In the genomic region with DNA sequence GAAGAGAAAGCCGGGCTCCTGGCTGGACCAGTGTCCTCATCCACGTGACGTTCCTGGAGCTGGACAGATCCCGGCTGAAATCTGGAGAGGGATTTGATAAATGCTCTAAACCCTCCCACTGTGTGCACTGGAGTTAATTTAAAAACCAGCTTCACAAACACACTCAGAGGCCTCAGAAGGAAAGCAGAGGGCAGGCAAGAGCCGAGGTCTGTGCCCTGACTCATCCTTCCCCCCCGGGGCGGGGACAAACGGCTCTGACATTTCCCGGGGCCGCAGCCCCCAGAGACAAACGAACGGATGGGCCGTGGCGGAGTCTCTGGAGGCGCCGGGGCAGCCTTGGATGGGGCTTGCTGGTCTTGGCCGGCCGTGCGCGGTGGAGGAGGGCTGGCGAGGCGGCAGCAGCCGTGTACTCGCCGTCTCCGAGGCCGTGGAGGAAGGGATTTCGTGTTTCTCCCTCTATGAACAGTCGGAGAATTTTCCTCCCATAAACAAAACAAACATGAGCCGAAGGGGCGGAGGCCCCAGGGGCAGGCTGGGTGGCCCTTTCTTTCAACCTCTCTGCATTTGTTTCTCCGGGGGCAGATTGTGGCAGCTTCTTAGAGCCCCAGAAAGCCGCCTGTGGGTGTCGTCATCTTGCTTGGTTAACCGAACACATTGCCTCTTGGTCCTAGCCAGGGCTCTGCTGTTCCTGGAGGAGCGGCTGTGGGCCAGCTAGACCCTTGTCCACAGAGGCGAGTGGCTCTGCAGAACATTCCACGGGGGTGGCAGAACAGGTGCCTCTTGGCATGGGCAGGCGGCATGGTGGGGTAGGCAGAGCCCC, we compare ENCODE assay signal across 8 cellular contexts.
DNase-seq lines count a peak whose midpoint lies in the region; ATAC-seq, FAIRE-seq and TF ChIP-seq lines count a peak whose summit lies in the region.

No MANE protein-coding gene starts in this region.

- H3K27ac Mint-ChIP-seq in endodermal cell (peak overlapping the region; percentile 44), mesothelial cell of epicardium (no peak overlapping the region)

- TF ChIP-seq CTCF in endodermal cell (conservative IDR thresholded peaks at IDR 0.05) (peak; percentile 56), mesothelial cell of epicardium (IDR thresholded peaks at IDR 0.05; ENCODE audit: unreplicated experiment) (no peak)

- peak; percentile 28 for FAIRE-seq in HTR-8/SVneo (lab: Jason Lieb, UNC)

- ATAC-seq in GM18873 (IDR thresholded peaks at IDR 0.05; ENCODE audit: low FRiP score, unreplicated experiment): no peak

- H3K36me3 Mint-ChIP-seq in endodermal cell (ENCODE audit: low read depth) (peaks cover 13% of the 10 kb centered on the region), mesothelial cell of epicardium (no peaks in the 10 kb centered on the region)

- H3K27ac ChIP-seq in endodermal cell (ENCODE audit: low read depth, low read length): no peak overlapping the region

- H3K27me3 Mint-ChIP-seq in endodermal cell (ENCODE audit: insufficient read depth): peaks cover 3% of the 10 kb centered on the region
- peaks cover 23% of the 10 kb centered on the region for H3K27me3 Mint-ChIP-seq in mesothelial cell of epicardium (ENCODE audit: low read depth)

- peaks cover 14% of the 10 kb centered on the region for H3K4me1 ChIP-seq in endodermal cell (ENCODE audit: control insufficient read depth, insufficient read depth, low read length)

- H3K9me3 Mint-ChIP-seq in endodermal cell (peaks cover 6% of the 10 kb centered on the region), mesothelial cell of epicardium (peaks cover 4% of the 10 kb centered on the region)

- WGBS in endodermal cell (ENCODE audit: insufficient coverage in 1 of 2, insufficient read length in 1 of 2), 2 experiments: 23 to 35% methylated on average over 22 to 39 of the region's 39 CpGs

- peak; percentile 74 for DNase-seq in HTR-8/SVneo (ENCODE audit: insufficient read length, low spot score)
- peak; percentile 8 for DNase-seq in activated CD4-positive, alpha-beta T cell treated with anti-CD3 and anti-CD28 coated beads, Interleukin-2, amount 50 U/mL, for 1 hour
- DNase-seq in endodermal cell: peak; percentile 97
- peak in 1 of 2 experiments; percentile 57 for DNase-seq in mesothelial cell of epicardium (ENCODE audit: low spot score in 2 of 2, unreplicated experiment in 2 of 2)
- peak; percentile 77 for DNase-seq in stimulated activated CD8-positive, alpha-beta memory T cell treated with anti-CD3 and anti-CD28 coated beads, Interleukin-4, amount 100 ng/mL, for 48 hours
- no peak for DNase-seq in NCI-H1092 (lab: John Stamatoyannopoulos, UW)
- DNase-seq in NCI-H1092 treated with DMSO at 0.1 percent for 48 hours (lab: John Stamatoyannopoulos, UW): no peak

- H3K9ac ChIP-seq in endodermal cell (ENCODE audit: extremely low read depth, low read length, poor library complexity, severe bottlenecking): no peak overlapping the region

- H3K4me1 Mint-ChIP-seq in endodermal cell: peaks cover 24% of the 10 kb centered on the region
- peaks cover 13% of the 10 kb centered on the region for H3K4me1 Mint-ChIP-seq in mesothelial cell of epicardium

- H3K9me3 ChIP-seq in endodermal cell (ENCODE audit: control insufficient read depth, low read length): no peaks in the 10 kb centered on the region

- H3K4me3 Mint-ChIP-seq in endodermal cell (peak overlapping the region; percentile 32), mesothelial cell of epicardium (peak overlapping the region; percentile 31)

- H3K4me3 ChIP-seq in endodermal cell (ENCODE audit: low read length): no peak overlapping the region

- no peaks in the 10 kb centered on the region for H3K36me3 ChIP-seq in endodermal cell (ENCODE audit: control insufficient read depth, insufficient read depth, low read length)

- no peaks in the 10 kb centered on the region for H3K27me3 ChIP-seq in endodermal cell (ENCODE audit: control insufficient read depth, insufficient read depth, low read length, poor library complexity, severe bottlenecking)

Comparison
In these comparisons a context has a peak if more than half of its experiments do, and no peak if none do; other contexts are left out.
1. DNase-seq: peak in HTR-8/SVneo (single experiment), activated CD4-positive, alpha-beta T cell treated with anti-CD3 and anti-CD28 coated beads, Interleukin-2, amount 50 U/mL, for 1 hour (single experiment), endodermal cell (single experiment) and stimulated activated CD8-positive, alpha-beta memory T cell treated with anti-CD3 and anti-CD28 coated beads, Interleukin-4, amount 100 ng/mL, for 48 hours (single experiment); none in NCI-H1092 (single experiment) and NCI-H1092 treated with DMSO at 0.1 percent for 48 hours (single experiment).